ENCODE assay signal across 13 cellular contexts in genomic region chr3:188448813-188449212, GRCh38.
A peak's percentile ranks its signal among the peaks of the same experiment; 100 is the strongest.
DNase-seq lines count a peak whose midpoint lies in the region; ATAC-seq and TF ChIP-seq lines count a peak whose summit lies in the region.
"Had no signal": no experiment of that assay in that cellular context is flagged by ENCODE, and none has a peak within 500 bp of the region (broad histone marks: within the 10 kb centered on the region; RNA-seq: fewer than 3 reads in every experiment).

No MANE protein-coding gene starts in this region.

- no peak overlapping the region for H3K4me3 Mint-ChIP-seq in activated naive CD8-positive, alpha-beta T cell treated with anti-CD3 and anti-CD28 coated beads, Interleukin-2, amount 50 U/mL, for 24 hours
- no peak overlapping the region for H3K4me3 Mint-ChIP-seq in activated naive CD8-positive, alpha-beta T cell treated with anti-CD3 and anti-CD28 coated beads for 36 hours
- H3K4me3 Mint-ChIP-seq: CD4-positive, alpha-beta T cell had no signal

- H3K36me3 ChIP-seq in adrenal gland (replicated peaks in 1 of 2) = no peaks in the 10 kb centered on the region
- no peaks in the 10 kb centered on the region for H3K36me3 ChIP-seq in gastrocnemius medialis
- H3K36me3 ChIP-seq in suprapubic skin = no peaks in the 10 kb centered on the region

- peak overlapping the region; percentile 64 for H3K27ac Mint-ChIP-seq in activated naive CD8-positive, alpha-beta T cell treated with anti-CD3 and anti-CD28 coated beads, Interleukin-2, amount 50 U/mL, for 24 hours
- no peak overlapping the region for H3K27ac Mint-ChIP-seq in activated naive CD8-positive, alpha-beta T cell treated with anti-CD3 and anti-CD28 coated beads for 36 hours
- H3K27ac Mint-ChIP-seq: CD4-positive, alpha-beta T cell had no signal

- no peak for TF ChIP-seq CTCF in adrenal gland (IDR thresholded peaks at IDR 0.05)
- TF ChIP-seq CTCF in gastrocnemius medialis (IDR thresholded peaks at IDR 0.05 in 4 of 5, conservative IDR thresholded peaks at IDR 0.05 in 1 of 5) = no peak
- TF ChIP-seq CTCF in suprapubic skin (IDR thresholded peaks at IDR 0.05) = no peak

- peaks cover 41% of the 10 kb centered on the region for H3K4me1 Mint-ChIP-seq in activated naive CD8-positive, alpha-beta T cell treated with anti-CD3 and anti-CD28 coated beads, Interleukin-2, amount 50 U/mL, for 24 hours
- H3K4me1 Mint-ChIP-seq in activated naive CD8-positive, alpha-beta T cell treated with anti-CD3 and anti-CD28 coated beads for 36 hours = peaks cover 15% of the 10 kb centered on the region

- H3K9me3 Mint-ChIP-seq in activated naive CD8-positive, alpha-beta T cell treated with anti-CD3 and anti-CD28 coated beads, Interleukin-2, amount 50 U/mL, for 24 hours = peaks cover 9% of the 10 kb centered on the region
- peaks cover 3% of the 10 kb centered on the region for H3K9me3 Mint-ChIP-seq in activated naive CD8-positive, alpha-beta T cell treated with anti-CD3 and anti-CD28 coated beads for 36 hours
- H3K9me3 Mint-ChIP-seq: CD4-positive, alpha-beta T cell had no signal

- H3K9me3 ChIP-seq in adrenal gland (replicated peaks in 1 of 3) (no peaks in the 10 kb centered on the region), gastrocnemius medialis (no peaks in the 10 kb centered on the region), suprapubic skin (no peaks in the 10 kb centered on the region)

- H3K4me3 ChIP-seq in adrenal gland (no peak overlapping the region), gastrocnemius medialis (no peak overlapping the region), suprapubic skin (no peak overlapping the region)

- intact Hi-C loops in adrenal gland (cut with DNase I) (no loop called here), gastrocnemius medialis (cut with DNase I; ENCODE audit: low total_unique reads) (no loop called here)

- TF ChIP-seq POLR2A in adrenal gland (IDR thresholded peaks at IDR 0.05) = no peak
- no peak for TF ChIP-seq POLR2A in gastrocnemius medialis (IDR thresholded peaks at IDR 0.05)
- TF ChIP-seq POLR2A in suprapubic skin (IDR thresholded peaks at IDR 0.05) = no peak

- H3K27me3 Mint-ChIP-seq in activated naive CD8-positive, alpha-beta T cell treated with anti-CD3 and anti-CD28 coated beads, Interleukin-2, amount 50 U/mL, for 24 hours = no peaks in the 10 kb centered on the region
- no peaks in the 10 kb centered on the region for H3K27me3 Mint-ChIP-seq in activated naive CD8-positive, alpha-beta T cell treated with anti-CD3 and anti-CD28 coated beads for 36 hours
- H3K27me3 Mint-ChIP-seq: CD4-positive, alpha-beta T cell had no signal

- peaks cover 7 to 9% of the 10 kb centered on the region in 2 donors for H3K4me1 ChIP-seq in adrenal gland (replicated peaks in 1 of 2)
- H3K4me1 ChIP-seq in gastrocnemius medialis = peaks cover 11% of the 10 kb centered on the region in 2 donors
- no peaks in the 10 kb centered on the region for H3K4me1 ChIP-seq in suprapubic skin

- in situ Hi-C loops in gastrocnemius medialis (cut with MboI; ENCODE audit: low sequenced_read_pairs in 4 of 4) = no loop called here

- TF ChIP-seq EP300 in suprapubic skin (IDR thresholded peaks at IDR 0.05) = no peak

- ATAC-seq in activated naive CD8-positive, alpha-beta T cell treated with anti-CD3 and anti-CD28 coated beads, Interleukin-2, amount 50 U/mL, for 24 hours = no peak
- peak; percentile 51 to 76 for ATAC-seq in gastrocnemius medialis
- no peak for ATAC-seq in GM21526 (IDR thresholded peaks at IDR 0.05; ENCODE audit: low FRiP score, unreplicated experiment)
- ATAC-seq: HCT116 had no signal

- H3K27ac ChIP-seq in adrenal gland = peak overlapping the region in 3 of 5 donors; percentile 31 to 54 (median 47)
- H3K27ac ChIP-seq in gastrocnemius medialis = peak overlapping the region in 2 of 4 donors; percentile 12 to 17
- H3K27ac ChIP-seq in suprapubic skin = no peak overlapping the region
- H3K27ac ChIP-seq: 22Rv1 had no signal

- no peak for DNase-seq in activated naive CD8-positive, alpha-beta T cell treated with anti-CD3 and anti-CD28 coated beads, Interleukin-2, amount 50 U/mL, for 24 hours
- DNase-seq in activated naive CD8-positive, alpha-beta T cell treated with anti-CD3 and anti-CD28 coated beads for 36 hours = no peak
- DNase-seq in adrenal gland (no peak), gastrocnemius medialis (no peak), suprapubic skin (ENCODE audit: low spot score in 2 of 2) (no peak), NK-92 (lab: John Stamatoyannopoulos, UW; ENCODE audit: unreplicated experiment) (no peak)
- DNase-seq: C1 segment of cervical spinal cord; Calu3; CD4-positive, alpha-beta T cell; DMS 273 treated with DMSO at 0.1 percent for 48 hours had no signal

- WGBS in adrenal gland, 4 donors = 54 to 59% (median 55%) methylated on average over 4 of the region's 4 CpGs
- 89% methylated on average over 4 of the region's 4 CpGs for WGBS in suprapubic skin

- H3K27me3 ChIP-seq in adrenal gland (no peaks in the 10 kb centered on the region), gastrocnemius medialis (no peaks in the 10 kb centered on the region), suprapubic skin (no peaks in the 10 kb centered on the region)

- peaks cover 19% of the 10 kb centered on the region for H3K36me3 Mint-ChIP-seq in activated naive CD8-positive, alpha-beta T cell treated with anti-CD3 and anti-CD28 coated beads, Interleukin-2, amount 50 U/mL, for 24 hours (ENCODE audit: low read depth)
- H3K36me3 Mint-ChIP-seq in activated naive CD8-positive, alpha-beta T cell treated with anti-CD3 and anti-CD28 coated beads for 36 hours = peaks cover 12% of the 10 kb centered on the region

Comparison
In these comparisons a context has a peak if more than half of its experiments do, and no peak if none do; other contexts are left out.
1. ATAC-seq: peak in gastrocnemius medialis (2 of 2); none in activated naive CD8-positive, alpha-beta T cell treated with anti-CD3 and anti-CD28 coated beads, Interleukin-2, amount 50 U/mL, for 24 hours (single experiment) and GM21526 (single experiment).